1 cellular context compared by ENCODE assay signal in the genomic region with DNA sequence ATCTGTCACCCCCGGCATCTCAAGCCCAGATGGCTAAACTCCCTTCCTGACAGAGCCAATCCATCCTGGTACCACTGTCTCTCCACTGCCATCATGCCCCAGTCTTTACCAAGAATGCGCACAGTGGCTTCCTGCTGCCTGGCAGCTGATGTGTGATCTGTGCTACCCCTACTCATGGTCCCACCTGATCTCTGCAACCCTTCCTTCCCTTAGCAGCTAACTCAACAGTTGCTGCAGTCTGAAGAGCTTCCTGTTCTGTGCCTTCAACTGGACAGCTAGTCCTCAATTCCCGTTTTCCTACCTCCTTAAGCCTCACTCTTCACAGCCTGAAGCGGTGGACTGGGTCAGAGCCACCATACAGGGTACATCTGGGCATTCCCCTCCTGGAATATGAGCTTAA.
A peak's percentile ranks its signal among the peaks of the same experiment; 100 is the strongest.
TF ChIP-seq lines count a peak whose summit lies in the region.

No MANE protein-coding gene starts in this region.

TF ChIP-seq in HepG2, 621 proteins besides CTCF, POLR2A, EP300 and RAD21 (continued from another document):
- TF ChIP-seq, protein P1, sequence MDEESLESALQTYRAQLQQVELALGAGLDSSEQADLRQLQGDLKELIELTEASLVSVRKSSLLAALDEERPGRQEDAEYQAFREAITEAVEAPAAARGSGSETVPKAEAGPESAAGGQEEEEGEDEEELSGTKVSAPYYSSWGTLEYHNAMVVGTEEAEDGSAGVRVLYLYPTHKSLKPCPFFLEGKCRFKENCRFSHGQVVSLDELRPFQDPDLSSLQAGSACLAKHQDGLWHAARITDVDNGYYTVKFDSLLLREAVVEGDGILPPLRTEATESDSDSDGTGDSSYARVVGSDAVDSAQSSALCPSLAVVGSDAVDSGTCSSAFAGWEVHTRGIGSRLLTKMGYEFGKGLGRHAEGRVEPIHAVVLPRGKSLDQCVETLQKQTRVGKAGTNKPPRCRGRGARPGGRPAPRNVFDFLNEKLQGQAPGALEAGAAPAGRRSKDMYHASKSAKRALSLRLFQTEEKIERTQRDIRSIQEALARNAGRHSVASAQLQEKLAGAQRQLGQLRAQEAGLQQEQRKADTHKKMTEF (CRISPR knock-in tag; IDR thresholded peaks at IDR 0.05), result no peak
- no peak for TF ChIP-seq SMYD3 (CRISPR knock-in tag; IDR thresholded peaks at IDR 0.05)
- TF ChIP-seq CAMTA2 (CRISPR knock-in tag; IDR thresholded peaks at IDR 0.05; ENCODE audit: borderline replicate concordance), result 0 out of 2 replicates have a peak, but pooled peaks have one; percentile 49
- no peak for TF ChIP-seq ZNF251 (CRISPR knock-in tag; IDR thresholded peaks at IDR 0.05)
- 0 out of 2 replicates have a peak, but pooled peaks have one; percentile 13 for TF ChIP-seq PHF8 (CRISPR knock-in tag; IDR thresholded peaks at IDR 0.05)
- TF ChIP-seq, protein P2, sequence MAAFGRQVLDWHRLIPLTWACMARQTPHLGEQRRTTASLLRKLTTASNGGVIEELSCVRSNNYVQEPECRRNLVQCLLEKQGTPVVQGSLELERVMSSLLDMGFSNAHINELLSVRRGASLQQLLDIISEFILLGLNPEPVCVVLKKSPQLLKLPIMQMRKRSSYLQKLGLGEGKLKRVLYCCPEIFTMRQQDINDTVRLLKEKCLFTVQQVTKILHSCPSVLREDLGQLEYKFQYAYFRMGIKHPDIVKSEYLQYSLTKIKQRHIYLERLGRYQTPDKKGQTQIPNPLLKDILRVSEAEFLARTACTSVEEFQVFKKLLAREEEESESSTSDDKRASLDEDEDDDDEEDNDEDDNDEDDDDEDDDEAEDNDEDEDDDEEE (CRISPR knock-in tag; IDR thresholded peaks at IDR 0.05), result no peak
- no peak for TF ChIP-seq NFIB (CRISPR knock-in tag; IDR thresholded peaks at IDR 0.05; ENCODE audit: borderline replicate concordance)
- no peak for TF ChIP-seq ZNF484 (CRISPR knock-in tag; IDR thresholded peaks at IDR 0.05; ENCODE audit: borderline replicate concordance, low read depth)
- TF ChIP-seq, protein P3, sequence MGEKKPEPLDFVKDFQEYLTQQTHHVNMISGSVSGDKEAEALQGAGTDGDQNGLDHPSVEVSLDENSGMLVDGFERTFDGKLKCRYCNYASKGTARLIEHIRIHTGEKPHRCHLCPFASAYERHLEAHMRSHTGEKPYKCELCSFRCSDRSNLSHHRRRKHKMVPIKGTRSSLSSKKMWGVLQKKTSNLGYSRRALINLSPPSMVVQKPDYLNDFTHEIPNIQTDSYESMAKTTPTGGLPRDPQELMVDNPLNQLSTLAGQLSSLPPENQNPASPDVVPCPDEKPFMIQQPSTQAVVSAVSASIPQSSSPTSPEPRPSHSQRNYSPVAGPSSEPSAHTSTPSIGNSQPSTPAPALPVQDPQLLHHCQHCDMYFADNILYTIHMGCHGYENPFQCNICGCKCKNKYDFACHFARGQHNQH (CRISPR knock-in tag; IDR thresholded peaks at IDR 0.05), result no peak
- no peak for TF ChIP-seq ZNF713 (CRISPR knock-in tag; IDR thresholded peaks at IDR 0.05)
- TF ChIP-seq NCOR1 (IDR thresholded peaks at IDR 0.05; ENCODE audit: borderline replicate concordance, low read length), result no peak
- 0 out of 2 replicates have a peak, but pooled peaks have one; percentile 35 for TF ChIP-seq ZNF672 (CRISPR knock-in tag; IDR thresholded peaks at IDR 0.05)
- TF ChIP-seq, protein P4, sequence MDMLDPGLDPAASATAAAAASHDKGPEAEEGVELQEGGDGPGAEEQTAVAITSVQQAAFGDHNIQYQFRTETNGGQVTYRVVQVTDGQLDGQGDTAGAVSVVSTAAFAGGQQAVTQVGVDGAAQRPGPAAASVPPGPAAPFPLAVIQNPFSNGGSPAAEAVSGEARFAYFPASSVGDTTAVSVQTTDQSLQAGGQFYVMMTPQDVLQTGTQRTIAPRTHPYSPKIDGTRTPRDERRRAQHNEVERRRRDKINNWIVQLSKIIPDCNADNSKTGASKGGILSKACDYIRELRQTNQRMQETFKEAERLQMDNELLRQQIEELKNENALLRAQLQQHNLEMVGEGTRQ (IDR thresholded peaks at IDR 0.05; ENCODE audit: low read depth, low read length), result no peak
- TF ChIP-seq, protein P4 (CRISPR knock-in tag; IDR thresholded peaks at IDR 0.05; ENCODE audit: borderline replicate concordance), result no peak
